In genomic region chr2:60216452-60216995, GRCh38 we compare ENCODE assay signal across 21 cellular contexts.
DNase-seq lines count a peak whose midpoint lies in the region; ATAC-seq, FAIRE-seq and TF ChIP-seq lines count a peak whose summit lies in the region.
"Had no signal": no experiment of that assay in that cellular context is flagged by ENCODE, and none has a peak within 500 bp of the region (broad histone marks: within the 10 kb centered on the region; RNA-seq: fewer than 3 reads in every experiment).

No MANE protein-coding gene starts in this region.

- H3K18ac ChIP-seq in H1 (ENCODE audit: extremely low read depth, low read length): no peak overlapping the region
- peak overlapping the region; percentile 45 for H3K18ac ChIP-seq in neuronal stem cell (ENCODE audit: low read length)

- no peak overlapping the region for H3K4me3 ChIP-seq in H1 (ENCODE audit: extremely low read depth in 1 of 4, insufficient read depth in 2 of 4, low read depth in 3 of 4, low read length in 4 of 4)
- H3K4me3 ChIP-seq in neuronal stem cell (ENCODE audit: low read length in 2 of 2): no peak overlapping the region
- no peak overlapping the region for H3K4me3 ChIP-seq in heart right ventricle
- no peak overlapping the region for H3K4me3 ChIP-seq in foreskin fibroblast (ENCODE audit: low read depth in 1 of 2, low read length in 2 of 2)
- H3K4me3 ChIP-seq: BLaER1 treated with 17β-estradiol and CSF1 and Interleukin-3, amounts not matched to agents 10 nM and 100 nM; PC-9 had no signal

- H2AFZ ChIP-seq in H1 (ENCODE audit: low read length) (peak overlapping the region; percentile 60; the same call in 1 of the 2 replicates), neuronal stem cell (ENCODE audit: low read length) (no peak overlapping the region)
- H2AFZ ChIP-seq: PC-9 had no signal

- H3K36me3 Mint-ChIP-seq in activated CD4-positive, alpha-beta T cell treated with anti-CD3 and anti-CD28 coated beads, Interleukin-2, amount 10 ng/mL, durations not matched to agents 7 days and 5 days (ENCODE audit: low read depth): no peaks in the 10 kb centered on the region

- no peak overlapping the region for H2BK5ac ChIP-seq in H1 (ENCODE audit: low read depth, low read length)
- no peak overlapping the region for H2BK5ac ChIP-seq in neuronal stem cell (ENCODE audit: low read length)

- no peak overlapping the region for H3K27ac Mint-ChIP-seq in activated CD4-positive, alpha-beta T cell treated with anti-CD3 and anti-CD28 coated beads, Interleukin-2, amount 10 ng/mL, durations not matched to agents 7 days and 5 days
- H3K27ac Mint-ChIP-seq: HFFc6 had no signal

- no peak for TF ChIP-seq POLR2A in H1 (IDR thresholded peaks at IDR 0.05; ENCODE audit: control extremely low read depth in 1 of 2, low read depth in 2 of 2, low read length in 2 of 2)

- intact Hi-C loops in heart right ventricle (cut with DNase I): no loop called here

- no peaks in the 10 kb centered on the region; a peak in 1 of 7 replicates for H3K27me3 ChIP-seq in H1 (replicated peaks in 1 of 4; ENCODE audit: control insufficient read depth in 3 of 4, extremely low read depth in 1 of 4, insufficient read depth in 3 of 4, low read length in 3 of 4)
- no peaks in the 10 kb centered on the region for H3K27me3 ChIP-seq in neuronal stem cell (ENCODE audit: control insufficient read depth in 3 of 3, insufficient read depth in 3 of 3, low read depth in 1 of 3, low read length in 3 of 3)
- H3K27me3 ChIP-seq in heart right ventricle: no peaks in the 10 kb centered on the region
- H3K27me3 ChIP-seq: BLaER1 treated with 17β-estradiol and CSF1 and Interleukin-3, amounts not matched to agents 10 nM and 100 nM had no signal

- H2BK120ac ChIP-seq in H1 (replicated peaks; ENCODE audit: low read depth, low read length) (no peak overlapping the region), neuronal stem cell (ENCODE audit: low read depth, low read length) (no peak overlapping the region)

- H3K23ac ChIP-seq in H1 (ENCODE audit: insufficient read length) (no peak overlapping the region), neuronal stem cell (ENCODE audit: low read depth, low read length, poor library complexity) (no peak overlapping the region)

- no peaks in the 10 kb centered on the region for H3K4me1 Mint-ChIP-seq in activated CD4-positive, alpha-beta T cell treated with anti-CD3 and anti-CD28 coated beads, Interleukin-2, amount 10 ng/mL, durations not matched to agents 7 days and 5 days

- H3K4me2 ChIP-seq in H1 (ENCODE audit: insufficient read depth in 1 of 2, low read depth in 2 of 2, low read length in 2 of 2) (no peak overlapping the region), neuronal stem cell (ENCODE audit: insufficient read depth, low read length, poor library complexity, severe bottlenecking) (no peak overlapping the region)
- H3K4me2 ChIP-seq: BLaER1 treated with 17β-estradiol and CSF1 and Interleukin-3, amounts not matched to agents 10 nM and 100 nM; KMS-11; PC-9 had no signal

- DNase-seq in NCI-H82 (lab: John Stamatoyannopoulos, UW): peak; percentile 19
- no peak for DNase-seq in NCI-H82 treated with DMSO at 0.1 percent for 48 hours (lab: John Stamatoyannopoulos, UW; ENCODE audit: unreplicated experiment)
- no peak for DNase-seq in H1 (ENCODE audit: low read depth in 1 of 2, low spot score in 2 of 2)
- DNase-seq in neuronal stem cell (ENCODE audit: low spot score): no peak
- DNase-seq in heart right ventricle: no peak
- no peak for DNase-seq in foreskin fibroblast
- DNase-seq in superior temporal gyrus (ENCODE audit: extremely low spot score): no peak
- DNase-seq in activated CD4-positive, alpha-beta T cell treated with anti-CD3 and anti-CD28 coated beads, Interleukin-2, amount 10 ng/mL, durations not matched to agents 7 days and 5 days: no peak
- DNase-seq: 8988T, DMS 273 treated with DMSO at 0.1 percent for 48 hours, EL, GOT3, HFFc6, MM.1S, NCI-H1105, NCI-H1694 treated with DMSO at 0.1 percent for 48 hours, NCI-H2171 treated with DMSO at 0.1 percent for 48 hours, NCI-H510A, PC-9 had no signal

- H2AK5ac ChIP-seq in H1 (ENCODE audit: low read depth, low read length) (no peak overlapping the region), neuronal stem cell (ENCODE audit: low read depth, low read length) (no peak overlapping the region)

- no peak for ATAC-seq in heart right ventricle

- CTCF ChIA-PET in H1 (lab: Charles Lee; ENCODE audit: partially characterized antibody): interaction anchor here (0.6 to 1.2 kb wide), 4 partner anchors 80 to 598 kb away, joined by 3 to 5 read pairs (median 4); no protein-coding TSS in a partner anchor
- CTCF ChIA-PET in activated CD4-positive, alpha-beta T cell treated with anti-CD3 and anti-CD28 coated beads, Interleukin-2, amount 10 ng/mL, durations not matched to agents 7 days and 5 days (lab: Charles Lee): no interaction called here

- H3K27ac ChIP-seq in H1 (ENCODE audit: low read depth, low read length) (no peak overlapping the region), neuronal stem cell (replicated peaks; ENCODE audit: low read length) (no peak overlapping the region), heart right ventricle (no peak overlapping the region)
- H3K27ac ChIP-seq: BLaER1 treated with 17β-estradiol and CSF1 and Interleukin-3, amounts not matched to agents 10 nM and 100 nM; KMS-11; PC-9 had no signal

- peaks cover 0 to 5% (median 2%) of the 10 kb centered on the region in 4 experiments; a peak in 3 of 7 replicates for H3K4me1 ChIP-seq in H1 (replicated peaks in 1 of 4; ENCODE audit: control insufficient read depth in 3 of 4, insufficient read depth in 4 of 4, low read length in 3 of 4)
- peaks cover 0 to 22% of the 10 kb centered on the region in 2 donors for H3K4me1 ChIP-seq in neuronal stem cell (ENCODE audit: control insufficient read depth in 2 of 2, insufficient read depth in 1 of 2, low read depth in 1 of 2, low read length in 2 of 2)
- H3K4me1 ChIP-seq in heart right ventricle: peaks cover 0 to 15% (median 11%) of the 10 kb centered on the region in 9 donors

- H2BK15ac ChIP-seq in H1 (ENCODE audit: low read length) (no peak overlapping the region), neuronal stem cell (ENCODE audit: low read length) (no peak overlapping the region)

- TF ChIP-seq EP300 in H1 (IDR thresholded peaks at IDR 0.05; ENCODE audit: borderline replicate concordance in 1 of 2, low read depth in 2 of 2, low read length in 2 of 2): no peak

- 90% methylated on average over 4 of the region's 4 CpGs; no CpG with 5 or more reads in 1 of the 2 experiments for WGBS in H1 (ENCODE audit: extremely low coverage in 1 of 2, insufficient coverage in 1 of 2, insufficient read length in 1 of 2, insufficient replicate concordance in 2 of 2, low coverage in 1 of 2, low lambda C conversion rate in 2 of 2, missing lambda C conversion rate in 1 of 2), 2 experiments
- no CpG with 5 or more reads among the region's 4 CpGs for WGBS in neuronal stem cell (ENCODE audit: extremely low coverage in 2 of 2, insufficient read length in 2 of 2, insufficient replicate concordance in 1 of 2), 2 donors
- 66 to 69% methylated on average over 4 of the region's 4 CpGs for WGBS in heart right ventricle, 2 donors

- H3K79me2 ChIP-seq in H1 (ENCODE audit: control insufficient read depth in 1 of 2, insufficient read depth in 2 of 2, low read length in 2 of 2): no peaks in the 10 kb centered on the region

- H4K91ac ChIP-seq in H1 (replicated peaks; ENCODE audit: insufficient read length, low read length): no peak overlapping the region
- no peak overlapping the region for H4K91ac ChIP-seq in neuronal stem cell (ENCODE audit: low read depth, low read length, poor library complexity)

- H3K9me3 ChIP-seq in H1 (ENCODE audit: insufficient read depth in 2 of 2, low read depth in 1 of 2, low read length in 1 of 2): no peaks in the 10 kb centered on the region
- no peaks in the 10 kb centered on the region for H3K9me3 ChIP-seq in neuronal stem cell (replicated peaks in 1 of 2; ENCODE audit: control insufficient read depth in 2 of 2, insufficient read depth in 1 of 2, low read depth in 1 of 2, low read length in 2 of 2)
- no peaks in the 10 kb centered on the region for H3K9me3 ChIP-seq in heart right ventricle
- H3K9me3 ChIP-seq: BLaER1 treated with 17β-estradiol and CSF1 and Interleukin-3, amounts not matched to agents 10 nM and 100 nM had no signal

- no peaks in the 10 kb centered on the region for H3K79me1 ChIP-seq in H1 (ENCODE audit: low read depth, low read length)
- H3K79me1 ChIP-seq in neuronal stem cell (ENCODE audit: low read depth, low read length): no peaks in the 10 kb centered on the region

- no peak for TF ChIP-seq RAD21 in H1 (IDR thresholded peaks at IDR 0.05 in 1 of 2, conservative IDR thresholded peaks at IDR 0.05 in 1 of 2; ENCODE audit: low read depth in 2 of 2, low read length in 2 of 2)

- H2BK12ac ChIP-seq in H1 (ENCODE audit: low read depth, low read length): no peak overlapping the region
- no peak overlapping the region for H2BK12ac ChIP-seq in neuronal stem cell (ENCODE audit: low read length)

- POLR2A ChIA-PET in H1 (lab: Charles Lee; ENCODE audit: partially characterized antibody): interaction anchor here (0.6 kb wide), 1 partner anchor 68 kb away, joined by 3 read pairs; no protein-coding TSS in a partner anchor
- POLR2A ChIA-PET in activated CD4-positive, alpha-beta T cell treated with anti-CD3 and anti-CD28 coated beads, Interleukin-2, amount 10 ng/mL, durations not matched to agents 7 days and 5 days (lab: Charles Lee): no interaction called here

- H3K9ac ChIP-seq in H1 (replicated peaks in 1 of 4; ENCODE audit: extremely low read depth in 1 of 4, low read depth in 3 of 4, low read length in 3 of 4): no peak overlapping the region
- H3K9ac ChIP-seq in neuronal stem cell (ENCODE audit: low read depth, low read length, poor library complexity): peak overlapping the region; percentile 3
- H3K9ac ChIP-seq: BLaER1 treated with 17β-estradiol and CSF1 and Interleukin-3, amounts not matched to agents 10 nM and 100 nM; KMS-11 had no signal

- TF ChIP-seq CTCF in H1 (IDR thresholded peaks at IDR 0.05; ENCODE audit: control extremely low read depth in 1 of 3, insufficient read depth in 1 of 3, low read depth in 1 of 3, low read length in 3 of 3) (no peak), heart right ventricle (IDR thresholded peaks at IDR 0.05) (no peak), foreskin fibroblast (IDR thresholded peaks at IDR 0.05; ENCODE audit: low read depth, low read length) (no peak)

- no peak overlapping the region for H3K4me3 Mint-ChIP-seq in activated CD4-positive, alpha-beta T cell treated with anti-CD3 and anti-CD28 coated beads, Interleukin-2, amount 10 ng/mL, durations not matched to agents 7 days and 5 days
- H3K4me3 Mint-ChIP-seq: HFFc6 had no signal

- H3K27me3 Mint-ChIP-seq in activated CD4-positive, alpha-beta T cell treated with anti-CD3 and anti-CD28 coated beads, Interleukin-2, amount 10 ng/mL, durations not matched to agents 7 days and 5 days: no peaks in the 10 kb centered on the region

- H4K20me1 ChIP-seq in H1 (replicated peaks in 1 of 2; ENCODE audit: control insufficient read depth in 1 of 2, insufficient read depth in 2 of 2, low read length in 2 of 2): no peaks in the 10 kb centered on the region
- H4K20me1 ChIP-seq: BLaER1 treated with 17β-estradiol and CSF1 and Interleukin-3, amounts not matched to agents 10 nM and 100 nM had no signal

- H3K56ac ChIP-seq in H1 (replicated peaks; ENCODE audit: insufficient read length, low read depth, low read length): no peak overlapping the region

- H3K36me3 ChIP-seq in H1 (ENCODE audit: control insufficient read depth in 2 of 4, insufficient read depth in 4 of 4, low read length in 3 of 4) (no peaks in the 10 kb centered on the region), neuronal stem cell (replicated peaks in 1 of 2; ENCODE audit: control insufficient read depth in 2 of 2, insufficient read depth in 2 of 2, low read length in 2 of 2) (no peaks in the 10 kb centered on the region), heart right ventricle (no peaks in the 10 kb centered on the region)
- H3K36me3 ChIP-seq: BLaER1 treated with 17β-estradiol and CSF1 and Interleukin-3, amounts not matched to agents 10 nM and 100 nM had no signal

- H3K14ac ChIP-seq in H1 (ENCODE audit: insufficient read length): no peak overlapping the region
- H3K14ac ChIP-seq in neuronal stem cell (ENCODE audit: low read length): no peak overlapping the region

- H4K5ac ChIP-seq in H1 (ENCODE audit: insufficient read length, low read depth, low read length): no peak overlapping the region

- no peaks in the 10 kb centered on the region for H3K23me2 ChIP-seq in H1 (ENCODE audit: low read depth, low read length)

- no peak overlapping the region for H2BK20ac ChIP-seq in H1 (ENCODE audit: low read length)

- H3K4ac ChIP-seq in H1 (replicated peaks; ENCODE audit: insufficient read length, low read depth, low read length): no peak overlapping the region
- no peak overlapping the region for H3K4ac ChIP-seq in neuronal stem cell (ENCODE audit: low read length)

- H3K9me3 Mint-ChIP-seq in activated CD4-positive, alpha-beta T cell treated with anti-CD3 and anti-CD28 coated beads, Interleukin-2, amount 10 ng/mL, durations not matched to agents 7 days and 5 days: no peaks in the 10 kb centered on the region

- no peak for FAIRE-seq in H1 (lab: Jason Lieb, UNC)

- H4K8ac ChIP-seq in H1 (ENCODE audit: extremely low read depth, insufficient read depth, low read length): no peak overlapping the region
- no peak overlapping the region for H4K8ac ChIP-seq in neuronal stem cell (ENCODE audit: low read depth, low read length)
